Comparison of ENCODE assay signal across 27 cellular contexts in the genomic region with DNA sequence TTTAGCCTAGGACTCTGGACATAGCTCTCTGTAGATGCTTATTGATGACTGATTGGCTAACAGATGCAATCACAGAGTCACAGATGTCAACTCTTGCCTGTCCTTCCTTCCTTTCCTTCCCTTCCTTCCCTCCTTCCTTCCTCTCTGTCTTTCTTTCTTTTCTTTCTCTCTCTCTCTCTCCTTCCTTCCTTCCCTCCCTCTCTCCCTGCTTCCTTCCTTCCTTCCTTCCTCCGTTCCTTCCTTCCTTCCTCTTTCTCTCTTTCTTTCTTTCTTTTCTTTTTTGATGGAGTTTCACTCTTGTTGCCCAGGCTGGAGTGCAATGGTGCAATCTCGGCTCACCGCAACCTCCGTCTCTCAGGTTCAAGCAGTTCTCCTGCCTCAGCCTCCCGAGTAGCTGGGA.
"Had no signal": no experiment of that assay in that cellular context is flagged by ENCODE, and none has a peak within 500 bp of the region (broad histone marks: within the 10 kb centered on the region; RNA-seq: fewer than 3 reads in every experiment).

No MANE protein-coding gene starts in this region.

- DNase-seq: hypothalamus; immature natural killer cell; left ventricle myocardium inferior; midbrain; mucosa of descending colon; naive thymus-derived CD4-positive, alpha-beta T cell; nucleus accumbens; posterior cingulate gyrus; right cardiac atrium; stimulated activated CD4-positive, alpha-beta T cell treated with anti-CD3 and anti-CD28 coated beads, Interleukin-12 subunit alpha, Interleukin-12 subunit beta, amount 100 ng/mL, for 4 hours; stimulated activated CD4-positive, alpha-beta T cell treated with anti-CD3 and anti-CD28 coated beads, Interleukin-15, amount 100 ng/mL, for 24 hours; stimulated activated CD4-positive, alpha-beta T cell treated with anti-CD3 and anti-CD28 coated beads, Interleukin-2, amount 100 ng/mL, for 24 hours; stimulated activated CD4-positive, alpha-beta T cell treated with anti-CD3 and anti-CD28 coated beads, Interleukin-4, amount 100 ng/mL, for 1 hour; stimulated activated naive B cell treated with anti-CD40 and anti-IgM and Interleukin-4, amounts not matched to agents 10 μg/mL and 1 μg/mL and 100 μg/mL, for 72 hours; stimulated activated naive CD8-positive, alpha-beta T cell treated with anti-CD3 and anti-CD28 coated beads, Interleukin-15, Interleukin-2, amounts not matched to agents 100 U/mL and 50 U/mL, for 24 hours; testis; tibial artery; trophoblast cell; upper lobe of right lung had no signal

- H3K4me1 ChIP-seq: testis, tibial artery, upper lobe of right lung had no signal

- H3K4me3 ChIP-seq: left ventricle myocardium inferior, lung, mucosa of descending colon, pancreas, prostate gland, skin epidermis, stomach, testis, tibial artery, upper lobe of right lung had no signal

- ATAC-seq: naive thymus-derived CD4-positive, alpha-beta T cell; natural killer cell treated with Interleukin-12 subunit alpha and Interleukin-12 subunit beta and Interleukin-15 and Interleukin-18, amount 100 ng/mL, for 72 hours; right cardiac atrium; sciatic nerve; stimulated activated naive B cell treated with anti-CD40 and anti-IgM and Interleukin-4, amounts not matched to agents 10 μg/mL and 1 μg/mL and 100 μg/mL, for 72 hours; stimulated activated naive CD8-positive, alpha-beta T cell treated with anti-CD3 and anti-CD28 coated beads, Interleukin-15, Interleukin-2, amounts not matched to agents 100 U/mL and 50 U/mL, for 24 hours had no signal

- H3K36me3 ChIP-seq: left ventricle myocardium inferior, pancreas, prostate gland, stomach, tibial artery, upper lobe of right lung had no signal

- H3K4me3 Mint-ChIP-seq: immature natural killer cell; naive thymus-derived CD4-positive, alpha-beta T cell; natural killer cell treated with Interleukin-12 subunit alpha and Interleukin-12 subunit beta and Interleukin-15 and Interleukin-18, amount 100 ng/mL, for 72 hours; neural crest cell; stimulated activated naive B cell treated with anti-CD40 and anti-IgM and Interleukin-4, amounts not matched to agents 10 μg/mL and 1 μg/mL and 100 μg/mL, for 72 hours had no signal

- H3K27ac ChIP-seq: left ventricle myocardium inferior, prostate gland, skin epidermis, testis, tibial artery, upper lobe of right lung had no signal

- H3K9me3 ChIP-seq: left ventricle myocardium inferior, mucosa of descending colon, pancreas, prostate gland, stomach, testis, tibial artery, upper lobe of right lung had no signal

- H3K9me3 Mint-ChIP-seq: immature natural killer cell; natural killer cell treated with Interleukin-12 subunit alpha and Interleukin-12 subunit beta and Interleukin-15 and Interleukin-18, amount 100 ng/mL, for 72 hours; neural crest cell; stimulated activated naive B cell treated with anti-CD40 and anti-IgM and Interleukin-4, amounts not matched to agents 10 μg/mL and 1 μg/mL and 100 μg/mL, for 72 hours had no signal

- H3K27me3 ChIP-seq: stomach, testis, upper lobe of right lung had no signal

- H3K36me3 Mint-ChIP-seq: immature natural killer cell; naive thymus-derived CD4-positive, alpha-beta T cell; natural killer cell treated with Interleukin-12 subunit alpha and Interleukin-12 subunit beta and Interleukin-15 and Interleukin-18, amount 100 ng/mL, for 72 hours; stimulated activated naive B cell treated with anti-CD40 and anti-IgM and Interleukin-4, amounts not matched to agents 10 μg/mL and 1 μg/mL and 100 μg/mL, for 72 hours had no signal

- H3K27ac Mint-ChIP-seq: immature natural killer cell; naive thymus-derived CD4-positive, alpha-beta T cell; natural killer cell treated with Interleukin-12 subunit alpha and Interleukin-12 subunit beta and Interleukin-15 and Interleukin-18, amount 100 ng/mL, for 72 hours; stimulated activated naive B cell treated with anti-CD40 and anti-IgM and Interleukin-4, amounts not matched to agents 10 μg/mL and 1 μg/mL and 100 μg/mL, for 72 hours had no signal
